1 cellular context compared by ENCODE assay signal in the genomic region with DNA sequence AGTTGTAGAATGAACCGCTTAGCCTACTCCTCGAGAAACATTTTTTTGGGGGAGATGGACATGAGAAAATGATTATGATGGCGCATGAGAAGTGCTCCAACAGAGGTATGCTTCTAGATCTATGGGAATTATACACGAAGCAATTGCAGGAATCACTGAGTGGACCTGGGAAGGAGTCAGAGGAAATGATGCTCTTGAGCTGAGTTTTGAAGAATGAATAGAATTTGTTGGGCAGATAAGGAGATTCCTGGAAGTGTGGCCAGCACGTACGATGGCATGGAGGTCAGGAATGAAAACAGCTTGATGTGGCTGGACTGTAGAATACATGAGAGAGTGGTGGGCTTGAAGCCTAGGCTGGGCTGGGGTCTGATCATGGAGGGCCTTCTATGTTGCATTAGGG.
TF ChIP-seq lines count a peak whose summit lies in the region.

No MANE protein-coding gene starts in this region.

TF ChIP-seq in SK-N-SH treated with all-trans-retinoic acid at 6 μM for 48 hours, 23 proteins besides CTCF, POLR2A, EP300 and RAD21 (continued from another document):
- TF ChIP-seq, protein P1, sequence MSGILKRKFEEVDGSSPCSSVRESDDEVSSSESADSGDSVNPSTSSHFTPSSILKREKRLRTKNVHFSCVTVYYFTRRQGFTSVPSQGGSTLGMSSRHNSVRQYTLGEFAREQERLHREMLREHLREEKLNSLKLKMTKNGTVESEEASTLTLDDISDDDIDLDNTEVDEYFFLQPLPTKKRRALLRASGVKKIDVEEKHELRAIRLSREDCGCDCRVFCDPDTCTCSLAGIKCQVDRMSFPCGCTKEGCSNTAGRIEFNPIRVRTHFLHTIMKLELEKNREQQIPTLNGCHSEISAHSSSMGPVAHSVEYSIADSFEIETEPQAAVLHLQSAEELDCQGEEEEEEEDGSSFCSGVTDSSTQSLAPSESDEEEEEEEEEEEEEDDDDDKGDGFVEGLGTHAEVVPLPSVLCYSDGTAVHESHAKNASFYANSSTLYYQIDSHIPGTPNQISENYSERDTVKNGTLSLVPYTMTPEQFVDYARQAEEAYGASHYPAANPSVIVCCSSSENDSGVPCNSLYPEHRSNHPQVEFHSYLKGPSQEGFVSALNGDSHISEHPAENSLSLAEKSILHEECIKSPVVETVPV (CRISPR knock-in tag; IDR thresholded peaks at IDR 0.05): no peak
- TF ChIP-seq, protein P2, sequence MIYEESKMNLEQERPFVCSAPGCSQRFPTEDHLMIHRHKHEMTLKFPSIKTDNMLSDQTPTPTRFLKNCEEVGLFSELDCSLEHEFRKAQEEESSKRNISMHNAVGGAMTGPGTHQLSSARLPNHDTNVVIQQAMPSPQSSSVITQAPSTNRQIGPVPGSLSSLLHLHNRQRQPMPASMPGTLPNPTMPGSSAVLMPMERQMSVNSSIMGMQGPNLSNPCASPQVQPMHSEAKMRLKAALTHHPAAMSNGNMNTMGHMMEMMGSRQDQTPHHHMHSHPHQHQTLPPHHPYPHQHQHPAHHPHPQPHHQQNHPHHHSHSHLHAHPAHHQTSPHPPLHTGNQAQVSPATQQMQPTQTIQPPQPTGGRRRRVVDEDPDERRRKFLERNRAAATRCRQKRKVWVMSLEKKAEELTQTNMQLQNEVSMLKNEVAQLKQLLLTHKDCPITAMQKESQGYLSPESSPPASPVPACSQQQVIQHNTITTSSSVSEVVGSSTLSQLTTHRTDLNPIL (CRISPR knock-in tag; IDR thresholded peaks at IDR 0.05; ENCODE audit: low read depth): no peak
- TF ChIP-seq TCF4 (CRISPR knock-in tag; IDR thresholded peaks at IDR 0.05; ENCODE audit: borderline replicate concordance) (no peak), PPARA (CRISPR knock-in tag; IDR thresholded peaks at IDR 0.05; ENCODE audit: borderline replicate concordance) (no peak)
